In genomic region chr1:46197551-46198025, GRCh38 we compare ENCODE assay signal across 1 cellular context.
TF ChIP-seq lines count a peak whose summit lies in the region.

No MANE protein-coding gene starts in this region.

TF ChIP-seq in endothelial cell of umbilical vein, 7 proteins besides CTCF, POLR2A, EP300 and RAD21:
- TF ChIP-seq JUN (IDR thresholded peaks at IDR 0.05; ENCODE audit: borderline replicate concordance, insufficient read depth, insufficient read length, low read depth) (no peak), POLR2AphosphoS5 (IDR thresholded peaks at IDR 0.05; ENCODE audit: insufficient read depth, low read depth, low read length) (no peak), MYC (IDR thresholded peaks at IDR 0.05; ENCODE audit: low read depth, low read length) (no peak), EZH2 (IDR thresholded peaks at IDR 0.05; ENCODE audit: borderline replicate concordance, low read depth, low read length, severe bottlenecking) (no peak), GATA2 (IDR thresholded peaks at IDR 0.05; ENCODE audit: insufficient read depth, insufficient read length, low read depth, low read length) (no peak), FOS (IDR thresholded peaks at IDR 0.05; ENCODE audit: borderline replicate concordance, insufficient read depth, low read length) (no peak)
- TF ChIP-seq, protein P1, sequence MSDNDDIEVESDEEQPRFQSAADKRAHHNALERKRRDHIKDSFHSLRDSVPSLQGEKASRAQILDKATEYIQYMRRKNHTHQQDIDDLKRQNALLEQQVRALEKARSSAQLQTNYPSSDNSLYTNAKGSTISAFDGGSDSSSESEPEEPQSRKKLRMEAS (IDR thresholded peaks at IDR 0.05; ENCODE audit: insufficient read depth, insufficient read length) = no peak
TF ChIP-seq in endothelial cell of umbilical vein: peak in this region for 0.
